In genomic region chr6:156061958-156062661, GRCh38 we compare ENCODE assay signal across 14 cellular contexts.
"Had no signal": no experiment of that assay in that cellular context is flagged by ENCODE, and none has a peak within 500 bp of the region (broad histone marks: within the 10 kb centered on the region; RNA-seq: fewer than 3 reads in every experiment).

No MANE protein-coding gene starts in this region.

- H3K27ac ChIP-seq: sigmoid colon, spleen had no signal

- DNase-seq: activated CD4-positive, alpha-beta memory T cell treated with anti-CD3 and anti-CD28 coated beads, Interleukin-2, amount 10 ng/mL, durations not matched to agents 7 days and 5 days; activated CD4-positive, alpha-beta T cell treated with anti-CD3 and anti-CD28 coated beads for 4 hours; activated effector memory CD4-positive, alpha-beta T cell treated with Interleukin-2 at 50 U/mL for 16 hours; activated naive CD4-positive, alpha-beta T cell treated with anti-CD3 and anti-CD28 coated beads, Interleukin-2, amount 50 U/mL, for 16 hours; activated T-cell treated with anti-CD3 and anti-CD28 coated beads, Interleukin-2, amount 50 U/mL, for 4 hours; central memory CD4-positive, alpha-beta T cell; cortex of kidney; effector CD8-positive, alpha-beta T cell; mesenchymal stem cell; natural killer cell; sigmoid colon; spleen had no signal

- H3K4me3 ChIP-seq: sigmoid colon, spleen had no signal

- H3K4me1 ChIP-seq: sigmoid colon, spleen had no signal

- ATAC-seq: activated T-cell treated with anti-CD3 and anti-CD28 coated beads, Interleukin-2, amount 50 U/mL, for 4 hours; natural killer cell had no signal

- H3K36me3 ChIP-seq: sigmoid colon, spleen had no signal

- H3K27me3 ChIP-seq: sigmoid colon, spleen had no signal

- FAIRE-seq: endothelial cell of umbilical vein, islet of Langerhans had no signal

- H3K9me3 ChIP-seq: sigmoid colon, spleen had no signal
